Comparison of ENCODE assay signal across 8 cellular contexts in genomic region chr16:73056383-73056782, GRCh38. TPM values are rescaled to one million over a fixed set of nuclear protein-coding genes. Genes with fewer than 3 reads are reported as not detected.
DNase-seq lines count a peak whose midpoint lies in the region; ATAC-seq, FAIRE-seq and TF ChIP-seq lines count a peak whose summit lies in the region.

No MANE protein-coding gene starts in this region.

- FAIRE-seq in frontal cortex (lab: Jason Lieb, UNC): no peak

- peaks cover 0 to 67% (median 37%) of the 10 kb centered on the region in 9 donors for H3K4me1 ChIP-seq in heart right ventricle
- peaks cover 34 to 41% of the 10 kb centered on the region in 2 donors for H3K4me1 ChIP-seq in duodenal mucosa (ENCODE audit: control insufficient read depth in 1 of 2, insufficient read depth in 2 of 2, low read length in 2 of 2)
- peaks cover 11 to 32% of the 10 kb centered on the region in 2 donors for H3K4me1 ChIP-seq in muscle layer of duodenum (ENCODE audit: control insufficient read depth in 1 of 2, insufficient read depth in 2 of 2, low read length in 2 of 2)
- peaks cover 0 to 2% of the 10 kb centered on the region in 2 donors for H3K4me1 ChIP-seq in aorta (ENCODE audit: control insufficient read depth in 1 of 2, insufficient read depth in 2 of 2, low read length in 2 of 2)

- H3K27ac ChIP-seq in heart right ventricle (peak overlapping the region; percentile 90 to 99 (median 95)), duodenal mucosa (ENCODE audit: low read depth, low read length) (peak overlapping the region; percentile 71), muscle layer of duodenum (ENCODE audit: low read length) (peak overlapping the region; percentile 89), aorta (ENCODE audit: low read depth in 1 of 2, low read length in 2 of 2) (peak overlapping the region; percentile 98 to 100)

- H3K27me3 ChIP-seq in heart right ventricle: peaks cover 0 to 11% (median 7%) of the 10 kb centered on the region in 7 donors
- H3K27me3 ChIP-seq in duodenal mucosa (ENCODE audit: control insufficient read depth in 1 of 2, insufficient read depth in 2 of 2, low read length in 2 of 2): peaks cover 3 to 10% of the 10 kb centered on the region in 2 donors
- peaks cover 5% of the 10 kb centered on the region for H3K27me3 ChIP-seq in muscle layer of duodenum (ENCODE audit: low read depth, low read length)
- H3K27me3 ChIP-seq in aorta (ENCODE audit: control insufficient read depth in 1 of 2, insufficient read depth in 2 of 2, low read length in 1 of 2): no peaks in the 10 kb centered on the region

- no peak for ATAC-seq in heart right ventricle
- no peak for ATAC-seq in Right ventricle myocardium inferior
- ATAC-seq in aorta (ENCODE audit: low FRiP score): no peak

- H3K4me3 ChIP-seq in heart right ventricle (peak overlapping the region in 9 of 10 donors; percentile 48 to 88 (median 75)), duodenal mucosa (ENCODE audit: low read depth in 1 of 2, low read length in 2 of 2) (peak overlapping the region; percentile 38 to 64), muscle layer of duodenum (ENCODE audit: low read depth in 1 of 2, low read length in 2 of 2) (peak overlapping the region; percentile 58 to 67), aorta (ENCODE audit: low read length in 2 of 2) (peak overlapping the region; percentile 77 to 100)

- WGBS in heart right ventricle, 2 donors: 71 to 75% methylated on average over 5 of the region's 5 CpGs
- WGBS in aorta, 2 donors: 1% methylated on average over 5 of the region's 5 CpGs

- TF ChIP-seq CTCF in heart right ventricle (IDR thresholded peaks at IDR 0.05): no peak

- H3K9me3 ChIP-seq in heart right ventricle: no peaks in the 10 kb centered on the region
- no peaks in the 10 kb centered on the region for H3K9me3 ChIP-seq in duodenal mucosa (ENCODE audit: control insufficient read depth in 1 of 2, low read length in 2 of 2)
- no peaks in the 10 kb centered on the region for H3K9me3 ChIP-seq in muscle layer of duodenum (ENCODE audit: control insufficient read depth in 1 of 2, low read length in 2 of 2)
- no peaks in the 10 kb centered on the region for H3K9me3 ChIP-seq in aorta (ENCODE audit: control insufficient read depth, low read length)

- DNase-seq in heart right ventricle (no peak), Right ventricle myocardium inferior (ENCODE audit: missing footprints) (no peak), aorta (peak in 1 of 2 donors; percentile 1), frontal cortex (ENCODE audit: low spot score in 2 of 2) (no peak), KG1 (lab: John Stamatoyannopoulos, UW) (no peak)
- DNase-seq in stimulated activated CD4-positive, alpha-beta T cell treated with anti-CD3 and anti-CD28 coated beads, Interleukin-12 subunit alpha, Interleukin-12 subunit beta, amount 100 ng/mL, for 4 hours: no peak

- no peaks in the 10 kb centered on the region for H3K36me3 ChIP-seq in heart right ventricle
- H3K36me3 ChIP-seq in duodenal mucosa (ENCODE audit: control insufficient read depth in 1 of 2, insufficient read depth in 2 of 2, low read length in 2 of 2): no peaks in the 10 kb centered on the region
- peaks cover 0 to 3% of the 10 kb centered on the region in 2 donors for H3K36me3 ChIP-seq in muscle layer of duodenum (ENCODE audit: control insufficient read depth in 1 of 2, insufficient read depth in 2 of 2, low read length in 2 of 2)
- H3K36me3 ChIP-seq in aorta (ENCODE audit: control insufficient read depth in 1 of 2, insufficient read depth in 2 of 2, low read length in 1 of 2): no peaks in the 10 kb centered on the region

- peak overlapping the region; percentile 55 to 61 for H3K9ac ChIP-seq in duodenal mucosa (ENCODE audit: low read depth in 1 of 2, low read length in 2 of 2)

- intact Hi-C loops in heart right ventricle (cut with DNase I) (loop anchor here in 6 of 10 donors (5.0 to 10.0 kb wide), 7 partner anchors 69 to 392 kb away; no protein-coding TSS in a partner anchor), Right ventricle myocardium inferior (cut with DNase I) (loop anchor here (5.0 kb wide), 3 partner anchors 69 to 209 kb away; no protein-coding TSS in a partner anchor), aorta (cut with DNase I) (loop anchor here (5.0 kb wide), 2 partner anchors 36 to 209 kb away; no protein-coding TSS in a partner anchor)

RNA-seq across cellular contexts. Expression of gene ZFHX3, which starts 8.5 kb away (rescaled TPM):
- total RNA-seq in heart right ventricle: 10 to 100 TPM in 6 of 10 donors, 1 to 10 TPM in 4; 7.9 to 15.2 (median 11.7) TPM
- 1 to 10 TPM; 1.6 to 4.0 TPM for polyA plus RNA-seq in heart right ventricle
- 8.4 TPM for total RNA-seq in Right ventricle myocardium inferior
- 10 to 100 TPM; 67.4 to 96.9 TPM for total RNA-seq in aorta
- polyA plus RNA-seq in aorta: 1 to 10 TPM; 4.3 to 8.0 TPM
- total RNA-seq in frontal cortex: 4.9 TPM
